1 cellular context compared by ENCODE assay signal in the genomic region with DNA sequence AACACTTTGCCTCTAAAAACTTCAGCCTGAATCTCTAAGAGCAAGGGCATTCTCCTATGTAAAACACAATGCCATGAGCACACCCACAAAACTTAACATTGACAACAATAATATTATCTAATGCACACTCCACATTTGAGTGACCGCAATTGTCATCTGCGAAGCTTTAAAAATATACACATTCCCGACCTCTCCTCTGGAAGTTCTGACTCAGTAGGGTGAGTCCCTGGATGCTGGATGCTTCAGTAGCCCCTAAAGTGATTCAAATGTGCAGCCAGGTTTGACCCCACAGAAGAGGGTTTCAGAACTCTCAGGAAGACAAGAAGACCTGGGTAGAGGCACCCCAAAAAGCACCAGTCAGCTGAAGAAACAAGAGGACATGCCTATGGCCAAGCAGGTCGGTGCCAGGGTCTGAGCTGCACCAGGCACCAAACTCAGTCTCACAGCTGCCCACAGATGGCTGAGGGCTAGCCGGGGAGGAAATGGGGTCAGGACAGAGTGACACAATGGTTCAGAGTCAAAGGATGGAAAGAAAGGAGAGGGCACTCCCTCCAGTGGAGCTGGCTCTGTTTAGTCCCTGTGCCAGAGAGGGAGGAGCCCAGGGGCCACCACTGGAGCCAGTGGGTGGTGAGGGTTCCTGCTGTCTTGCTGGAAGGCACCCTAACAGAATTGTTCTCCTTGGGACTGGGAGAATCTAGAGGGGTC.
TF ChIP-seq lines count a peak whose summit lies in the region.

No MANE protein-coding gene starts in this region.

TF ChIP-seq in HEK293, 187 proteins besides CTCF, POLR2A, EP300 and RAD21 (continued from another document):
- TF ChIP-seq, protein P1, sequence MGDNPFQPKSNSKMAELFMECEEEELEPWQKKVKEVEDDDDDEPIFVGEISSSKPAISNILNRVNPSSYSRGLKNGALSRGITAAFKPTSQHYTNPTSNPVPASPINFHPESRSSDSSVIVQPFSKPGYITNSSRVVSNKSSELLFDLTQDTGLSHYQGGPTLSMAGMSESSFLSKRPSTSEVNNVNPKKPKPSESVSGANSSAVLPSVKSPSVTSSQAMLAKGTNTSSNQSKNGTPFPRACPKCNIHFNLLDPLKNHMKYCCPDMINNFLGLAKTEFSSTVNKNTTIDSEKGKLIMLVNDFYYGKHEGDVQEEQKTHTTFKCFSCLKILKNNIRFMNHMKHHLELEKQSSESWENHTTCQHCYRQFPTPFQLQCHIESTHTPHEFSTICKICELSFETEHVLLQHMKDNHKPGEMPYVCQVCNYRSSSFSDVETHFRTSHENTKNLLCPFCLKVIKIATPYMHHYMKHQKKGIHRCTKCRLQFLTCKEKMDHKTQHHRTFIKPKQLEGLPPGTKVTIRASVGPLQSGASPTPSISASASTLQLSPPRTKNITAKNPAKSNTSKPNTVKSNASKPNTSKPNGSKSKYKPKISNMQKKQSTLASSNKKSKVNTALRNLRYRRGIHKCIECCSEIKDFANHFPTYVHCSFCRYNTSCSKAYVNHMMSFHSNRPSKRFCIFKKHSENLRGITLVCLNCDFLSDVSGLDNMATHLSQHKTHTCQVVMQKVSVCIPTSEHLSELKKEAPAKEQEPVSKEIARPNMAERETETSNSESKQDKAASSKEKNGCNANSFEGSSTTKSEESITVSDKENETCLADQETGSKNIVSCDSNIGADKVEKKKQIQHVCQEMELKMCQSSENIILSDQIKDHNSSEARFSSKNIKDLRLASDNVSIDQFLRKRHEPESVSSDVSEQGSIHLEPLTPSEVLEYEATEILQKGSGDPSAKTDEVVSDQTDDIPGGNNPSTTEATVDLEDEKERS (tag by site-specific recombination; IDR thresholded peaks at IDR 0.05) = no peak
- peak; percentile 17; the same call in 1 of the 2 replicates for TF ChIP-seq GLIS1 (tag by site-specific recombination; IDR thresholded peaks at IDR 0.05)
TF ChIP-seq in HEK293: peak in this region for 1.
